21 cellular contexts compared by ENCODE assay signal in the genomic region with DNA sequence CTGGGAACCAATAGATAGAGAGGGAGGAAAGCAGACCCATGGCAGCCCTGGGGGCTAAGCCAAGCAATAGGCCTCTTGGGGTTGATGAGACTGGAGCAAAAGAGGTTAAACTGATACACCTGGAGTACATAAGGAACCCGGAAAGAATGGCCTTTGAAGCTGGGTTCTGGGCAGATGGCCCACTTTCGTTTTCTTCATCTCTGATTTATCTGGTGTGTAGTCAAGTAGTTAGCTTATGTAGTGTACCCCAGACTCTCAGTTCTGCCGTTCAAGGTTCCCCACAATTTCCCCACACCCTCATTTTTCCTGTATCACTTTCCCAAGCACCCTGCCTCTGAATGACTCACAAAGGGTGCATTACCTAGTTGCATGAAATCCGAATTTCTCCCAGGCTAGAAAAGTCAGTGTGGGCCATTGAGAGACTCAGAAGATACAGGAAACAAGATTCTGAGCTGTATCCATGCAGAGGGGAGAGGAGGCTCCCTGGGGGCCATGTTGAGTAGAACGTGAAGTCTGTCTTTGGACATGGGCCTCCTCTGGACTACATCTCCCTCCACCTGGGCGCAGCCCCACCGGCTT.
DNase-seq lines count a peak whose midpoint lies in the region; ATAC-seq and TF ChIP-seq lines count a peak whose summit lies in the region.
"Had no signal": no experiment of that assay in that cellular context is flagged by ENCODE, and none has a peak within 500 bp of the region (broad histone marks: within the 10 kb centered on the region; RNA-seq: fewer than 3 reads in every experiment).

No MANE protein-coding gene starts in this region.

- ATAC-seq in mucosa of descending colon: peak; percentile 47
- ATAC-seq: GM12878, Panc1, SK-N-SH treated with all-trans-retinoic acid at 6 μM for 48 hours had no signal

- H3K4me2 ChIP-seq in BLaER1 treated with 17β-estradiol and CSF1 and Interleukin-3, amounts not matched to agents 10 nM and 100 nM: peak overlapping the region in 6 of 11 experiments; percentile 5 to 56 (median 33); a peak in 10 of 22 replicates
- H3K4me2 ChIP-seq: KMS-11 had no signal

- no peak overlapping the region for H3K4me3 ChIP-seq in BLaER1 treated with 17β-estradiol and CSF1 and Interleukin-3, amounts not matched to agents 10 nM and 100 nM
- H3K4me3 ChIP-seq in Jurkat, Clone E6-1 (ENCODE audit: low read length): no peak overlapping the region
- no peak overlapping the region for H3K4me3 ChIP-seq in mucosa of descending colon
- H3K4me3 ChIP-seq: GM12878, GM23248 had no signal

- peaks cover 0 to 68% (median 38%) of the 10 kb centered on the region in 11 experiments; a peak in 16 of 22 replicates for H4K20me1 ChIP-seq in BLaER1 treated with 17β-estradiol and CSF1 and Interleukin-3, amounts not matched to agents 10 nM and 100 nM

- H3K27ac ChIP-seq in BLaER1 treated with 17β-estradiol and CSF1 and Interleukin-3, amounts not matched to agents 10 nM and 100 nM: no peak overlapping the region
- H3K27ac ChIP-seq: GM23248, KMS-11 had no signal

- no peaks in the 10 kb centered on the region for H3K27me3 ChIP-seq in BLaER1 treated with 17β-estradiol and CSF1 and Interleukin-3, amounts not matched to agents 10 nM and 100 nM

- peak; percentile 22 for DNase-seq in Jurkat, Clone E6-1 (ENCODE audit: low read depth, low spot score)
- peak; percentile 36 for DNase-seq in activated CD8-positive, alpha-beta memory T cell treated with anti-CD3 and anti-CD28 coated beads, Interleukin-2, amount 50 U/mL, for 48 hours
- peak in 1 of 3 donors; percentile 21 for DNase-seq in mucosa of descending colon
- no peak for DNase-seq in HUDEP-2 (lab: John Stamatoyannopoulos, UW; ENCODE audit: unreplicated experiment in 76 of 76)
- no peak for DNase-seq in activated CD4-positive, alpha-beta T cell treated with anti-CD3 and anti-CD28 coated beads, Interleukin-2, amount 50 U/mL, for 1 hour
- no peak for DNase-seq in foreskin melanocyte
- DNase-seq in DMS153 (lab: John Stamatoyannopoulos, UW): no peak
- DNase-seq: ACHN; AML-193; CD4-positive, alpha-beta T cell; DND-41; GM23248; NCI-H1092; NCI-H510A treated with DMSO at 0.1 percent for 48 hours; NCI-H82; Right ventricle myocardium superior had no signal

- H3K9me3 ChIP-seq in BLaER1 treated with 17β-estradiol and CSF1 and Interleukin-3, amounts not matched to agents 10 nM and 100 nM (replicated peaks in 1 of 11): no peaks in the 10 kb centered on the region
- no peaks in the 10 kb centered on the region for H3K9me3 ChIP-seq in mucosa of descending colon

- no peak overlapping the region for H3K9ac ChIP-seq in BLaER1 treated with 17β-estradiol and CSF1 and Interleukin-3, amounts not matched to agents 10 nM and 100 nM
- H3K9ac ChIP-seq: GM23248, KMS-11 had no signal

- H3K36me3 ChIP-seq in BLaER1 treated with 17β-estradiol and CSF1 and Interleukin-3, amounts not matched to agents 10 nM and 100 nM: peaks cover 0 to 14% (median 0%) of the 10 kb centered on the region in 11 experiments; a peak in 4 of 22 replicates
- H3K36me3 ChIP-seq in mucosa of descending colon (ENCODE audit: low read depth): no peaks in the 10 kb centered on the region

- TF ChIP-seq CTCF in mucosa of descending colon (IDR thresholded peaks at IDR 0.05): no peak

- peaks cover 11 to 62% (median 46%) of the 10 kb centered on the region in 10 experiments for H3K4me1 ChIP-seq in BLaER1 treated with 17β-estradiol and CSF1 and Interleukin-3, amounts not matched to agents 10 nM and 100 nM
- peaks cover 2% of the 10 kb centered on the region for H3K4me1 ChIP-seq in mucosa of descending colon (ENCODE audit: low read depth)

- intact Hi-C loops in mucosa of descending colon (cut with DNase I, micrococcal nuclease): no loop called here

Comparison
In these comparisons a context has a peak if more than half of its experiments do, and no peak if none do; other contexts are left out.
1. DNase-seq: peak in Jurkat, Clone E6-1 (single experiment) and activated CD8-positive, alpha-beta memory T cell treated with anti-CD3 and anti-CD28 coated beads, Interleukin-2, amount 50 U/mL, for 48 hours (single experiment); none in HUDEP-2 (0 of 76), activated CD4-positive, alpha-beta T cell treated with anti-CD3 and anti-CD28 coated beads, Interleukin-2, amount 50 U/mL, for 1 hour (single experiment), foreskin melanocyte (single experiment) and DMS153 (single experiment).